ENCODE assay signal across 12 cellular contexts in the genomic region with DNA sequence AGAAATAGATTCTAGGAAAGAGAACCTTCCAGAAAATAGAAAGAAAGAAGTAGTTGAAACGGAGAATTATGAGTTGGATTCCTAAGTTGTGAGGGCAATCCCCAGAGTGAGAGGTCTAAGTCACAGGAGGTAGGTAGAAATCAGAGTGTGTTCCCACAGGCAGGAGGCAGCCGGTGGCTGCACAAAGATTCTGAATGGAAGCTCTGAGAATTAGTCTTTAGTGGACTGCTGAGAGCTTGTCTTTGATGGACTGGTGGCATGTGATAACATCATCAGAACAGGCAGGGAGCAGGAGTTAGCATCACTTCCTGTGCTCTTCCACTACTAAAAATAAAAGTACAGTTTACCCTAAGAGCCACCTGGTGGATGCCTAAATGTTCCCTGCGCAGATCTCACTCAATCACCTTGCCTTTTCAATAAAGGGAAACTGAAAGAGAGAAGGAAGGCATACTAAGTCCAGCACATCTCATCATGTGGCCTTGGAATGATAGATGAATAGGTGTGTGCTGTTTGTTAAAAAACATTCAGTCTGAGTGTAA.
A peak's percentile ranks its signal among the peaks of the same experiment; 100 is the strongest.
DNase-seq lines count a peak whose midpoint lies in the region; ATAC-seq and TF ChIP-seq lines count a peak whose summit lies in the region.
"Had no signal": no experiment of that assay in that cellular context is flagged by ENCODE, and none has a peak within 500 bp of the region (broad histone marks: within the 10 kb centered on the region; RNA-seq: fewer than 3 reads in every experiment).

No MANE protein-coding gene starts in this region.

- H3K27me3 ChIP-seq in Panc1 (ENCODE audit: control insufficient read depth, insufficient read depth, low read length) (no peaks in the 10 kb centered on the region), lower lobe of right lung (ENCODE audit: low read depth) (no peaks in the 10 kb centered on the region)

- H3K4me3 ChIP-seq in Panc1 (ENCODE audit: low read depth in 2 of 2, low read length in 2 of 2) (no peak overlapping the region), lower lobe of right lung (no peak overlapping the region), lower leg skin (ENCODE audit: low read depth, poor library complexity, severe bottlenecking) (no peak overlapping the region)
- H3K4me3 ChIP-seq: gastroesophageal sphincter had no signal

- H3K4me1 ChIP-seq in Panc1 (ENCODE audit: control insufficient read depth, insufficient read depth, low read length), result no peaks in the 10 kb centered on the region
- no peaks in the 10 kb centered on the region for H3K4me1 ChIP-seq in lower lobe of right lung
- H3K4me1 ChIP-seq: gastroesophageal sphincter had no signal

- POLR2A ChIA-PET in Panc1 (lab: Charles Lee), result no interaction called here

- H3K27ac ChIP-seq in Panc1 (ENCODE audit: low read length) (no peak overlapping the region), lower lobe of right lung (no peak overlapping the region)
- H3K27ac ChIP-seq: gastroesophageal sphincter had no signal

- peak; percentile 18 for TF ChIP-seq CTCF in Panc1 (IDR thresholded peaks at IDR 0.05)
- no peak for TF ChIP-seq CTCF in lower lobe of right lung (IDR thresholded peaks at IDR 0.05)
- no peak for TF ChIP-seq CTCF in lower leg skin (IDR thresholded peaks at IDR 0.05)

- no peak for TF ChIP-seq POLR2A in lower leg skin (IDR thresholded peaks at IDR 0.05)

- H3K9me3 ChIP-seq in Panc1 (ENCODE audit: control insufficient read depth, insufficient read depth, low read depth, low read length) (no peaks in the 10 kb centered on the region), lower lobe of right lung (no peaks in the 10 kb centered on the region)
- H3K9me3 ChIP-seq: gastroesophageal sphincter had no signal

- ATAC-seq in GM18868 (IDR thresholded peaks at IDR 0.05; ENCODE audit: unreplicated experiment) (peak; percentile 71), HG03060 (IDR thresholded peaks at IDR 0.05; ENCODE audit: low read depth, unreplicated experiment) (peak; percentile 65), Panc1 (no peak), lower lobe of right lung (no peak)
- ATAC-seq: gastroesophageal sphincter, sciatic nerve, SK-N-SH treated with all-trans-retinoic acid at 6 μM for 48 hours had no signal

- no peaks in the 10 kb centered on the region for H3K36me3 ChIP-seq in Panc1 (ENCODE audit: control insufficient read depth, insufficient read depth, low read length)
- H3K36me3 ChIP-seq in lower lobe of right lung, result no peaks in the 10 kb centered on the region
- H3K36me3 ChIP-seq: gastroesophageal sphincter had no signal

- DNase-seq in COR-L47 (lab: John Stamatoyannopoulos, UW), result peak; percentile 26
- no peak for DNase-seq in Panc1 (ENCODE audit: low read depth, low spot score)
- no peak for DNase-seq in D341Med (ENCODE audit: low spot score)
- DNase-seq in lower lobe of right lung, result no peak
- no peak for DNase-seq in Kasumi-1 (lab: John Stamatoyannopoulos, UW)
- DNase-seq in lower leg skin (ENCODE audit: low spot score in 2 of 2), result no peak
- DNase-seq: NCI-H1417 treated with DMSO at 0.1 percent for 48 hours had no signal

- in situ Hi-C loops in Panc1 (cut with HindIII; ENCODE audit: low pct_unique_long_range_greater_than_20kb, low sequenced_read_pairs), result no loop called here

- CTCF ChIA-PET in Panc1 (lab: Charles Lee), result no interaction called here

- 72 to 81% methylated on average over 3 of the region's 3 CpGs for WGBS in lower leg skin, 2 donors

- intact Hi-C loops in Panc1 (cut with micrococcal nuclease; ENCODE audit: unreplicated experiment), result no loop called here
- intact Hi-C loops in lower lobe of right lung (cut with DNase I), result no loop called here
- intact Hi-C loops in lower leg skin (cut with DNase I; ENCODE audit: low total_unique reads), result no loop called here

- no TSS peak for BruUV-seq in Panc1 (replicated peaks; lab: Mats Ljungman, UMichigan)

Comparison
In these comparisons a context has a peak if more than half of its experiments do, and no peak if none do; other contexts are left out.
1. ATAC-seq: peak in GM18868 (single experiment) and HG03060 (single experiment); none in Panc1 (single experiment) and lower lobe of right lung (0 of 2).